Comparison of ENCODE assay signal across 1 cellular context in the genomic region with DNA sequence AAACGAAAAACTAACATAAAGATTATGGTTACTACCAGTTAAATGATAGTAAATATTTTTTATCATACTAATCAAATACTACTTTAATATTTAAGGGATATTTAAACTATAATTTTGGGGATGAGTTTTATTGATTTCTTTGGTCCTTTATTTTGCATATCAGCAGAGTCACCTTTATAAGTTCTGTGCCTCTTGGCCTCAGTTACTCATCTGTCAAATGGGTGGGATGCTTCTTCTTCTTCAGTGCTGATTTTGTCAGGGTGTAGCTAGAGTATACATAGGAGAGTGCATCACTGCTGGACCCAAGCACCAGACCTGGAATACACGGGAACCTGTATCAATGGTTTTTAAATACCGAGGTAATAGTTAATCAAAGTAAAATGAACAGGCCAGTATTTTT.
A peak's percentile ranks its signal among the peaks of the same experiment; 100 is the strongest.
TF ChIP-seq lines count a peak whose summit lies in the region.

No MANE protein-coding gene starts in this region.

TF ChIP-seq in K562, 482 proteins besides CTCF, POLR2A, EP300 and RAD21 (continued from another document):
- TF ChIP-seq RBM25 (IDR thresholded peaks at IDR 0.05; ENCODE audit: low read depth, low read length, severe bottlenecking): peak; percentile 52
